In the genomic region with DNA sequence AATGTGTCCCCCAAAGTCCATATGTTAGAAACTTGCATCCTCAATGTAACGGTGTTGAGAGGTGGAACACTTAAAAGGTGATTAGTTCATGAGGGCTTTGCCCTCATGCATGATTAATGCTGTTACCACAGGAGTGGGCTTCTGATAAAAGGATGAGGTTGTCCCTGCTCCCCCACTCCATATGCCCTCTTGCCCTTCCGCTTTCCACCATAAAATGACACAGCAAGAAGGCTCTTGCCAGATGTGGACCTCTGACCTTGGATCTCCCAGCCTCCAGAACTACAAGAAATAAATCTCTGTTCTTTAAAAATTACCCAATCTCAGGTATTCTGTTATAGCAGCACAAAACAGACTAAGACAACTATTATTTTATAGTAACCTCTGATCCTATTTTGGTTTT, we compare ENCODE assay signal across 22 cellular contexts.
DNase-seq lines count a peak whose midpoint lies in the region; TF ChIP-seq lines count a peak whose summit lies in the region.
"Had no signal": no experiment of that assay in that cellular context is flagged by ENCODE, and none has a peak within 500 bp of the region (broad histone marks: within the 10 kb centered on the region; RNA-seq: fewer than 3 reads in every experiment).

No MANE protein-coding gene starts in this region.

- peak; percentile 24 for DNase-seq in NCI-H82 (lab: John Stamatoyannopoulos, UW)
- no peak for DNase-seq in NCI-H82 treated with DMSO at 0.1 percent for 48 hours (lab: John Stamatoyannopoulos, UW; ENCODE audit: unreplicated experiment)
- peak; percentile 12 for DNase-seq in islet precursor cell
- DNase-seq in neural crest cell (ENCODE audit: low read depth, low spot score): no peak
- DNase-seq in LoVo (ENCODE audit: low spot score): no peak
- DNase-seq in substantia nigra (lab: John Stamatoyannopoulos, UW): no peak
- DNase-seq: AML-193; CD4-positive, alpha-beta memory T cell; CD8-positive, alpha-beta memory T cell; COR-L47; DMS 273 treated with DMSO at 0.1 percent for 48 hours; DMS153; DMS53; DMS79; DND-41; EL; GDM1 had no signal

- H3K27ac ChIP-seq in substantia nigra (ENCODE audit: low read depth, low read length, poor library complexity, severe bottlenecking): no peak overlapping the region
- H3K27ac ChIP-seq: 22Rv1; A549; BLaER1 treated with 17β-estradiol and CSF1 and Interleukin-3, amounts not matched to agents 10 nM and 100 nM; C4-2B had no signal

- H3K9me3 Mint-ChIP-seq in neural crest cell: peaks cover 6% of the 10 kb centered on the region
- H3K9me3 Mint-ChIP-seq: CD4-positive, alpha-beta memory T cell; CD8-positive, alpha-beta memory T cell had no signal

- no peaks in the 10 kb centered on the region for H3K27me3 Mint-ChIP-seq in neural crest cell (ENCODE audit: low read depth)
- H3K27me3 Mint-ChIP-seq: B cell; CD4-positive, alpha-beta memory T cell; CD8-positive, alpha-beta memory T cell had no signal

- no peak for TF ChIP-seq CTCF in neural crest cell (conservative IDR thresholded peaks at IDR 0.05)

- peaks cover 3% of the 10 kb centered on the region for H3K36me3 Mint-ChIP-seq in neural crest cell (ENCODE audit: low read depth)
- H3K36me3 Mint-ChIP-seq: CD4-positive, alpha-beta memory T cell; CD8-positive, alpha-beta memory T cell had no signal

- no peak overlapping the region for H3K4me3 Mint-ChIP-seq in neural crest cell
- H3K4me3 Mint-ChIP-seq: B cell; CD4-positive, alpha-beta memory T cell; CD8-positive, alpha-beta memory T cell had no signal

- peak overlapping the region; percentile 76 for H3K27ac Mint-ChIP-seq in neural crest cell (ENCODE audit: unreplicated experiment)
- H3K27ac Mint-ChIP-seq: B cell; CD4-positive, alpha-beta memory T cell; CD8-positive, alpha-beta memory T cell had no signal

- peaks cover 17% of the 10 kb centered on the region for H3K4me1 Mint-ChIP-seq in neural crest cell
- H3K4me1 Mint-ChIP-seq: B cell; CD4-positive, alpha-beta memory T cell; CD8-positive, alpha-beta memory T cell had no signal

Comparison
In these comparisons a context has a peak if more than half of its experiments do, and no peak if none do; other contexts are left out.
1. DNase-seq: peak in NCI-H82 (single experiment) and islet precursor cell (single experiment); none in NCI-H82 treated with DMSO at 0.1 percent for 48 hours (single experiment), neural crest cell (single experiment), LoVo (single experiment) and substantia nigra (0 of 49).